In genomic region chr14:102454711-102455110, GRCh38 we compare ENCODE assay signal across 1 cellular context.
TF ChIP-seq lines count a peak whose summit lies in the region.

No MANE protein-coding gene starts in this region.

TF ChIP-seq in WTC11, 78 proteins besides CTCF, POLR2A, EP300 and RAD21 (continued from another document):
- TF ChIP-seq ZNF532 (CRISPR knock-in tag; IDR thresholded peaks at IDR 0.05; ENCODE audit: borderline replicate concordance), result no peak
- no peak for TF ChIP-seq JAZF1 (CRISPR knock-in tag; IDR thresholded peaks at IDR 0.05)
- TF ChIP-seq ZNF121 (CRISPR knock-in tag; IDR thresholded peaks at IDR 0.05), result no peak
- no peak for TF ChIP-seq KAT7 (CRISPR knock-in tag; IDR thresholded peaks at IDR 0.05; ENCODE audit: borderline replicate concordance)
- TF ChIP-seq MLX (CRISPR knock-in tag; IDR thresholded peaks at IDR 0.05), result no peak
- TF ChIP-seq ERG (CRISPR knock-in tag; IDR thresholded peaks at IDR 0.05), result no peak
- TF ChIP-seq MXD4 (CRISPR knock-in tag; IDR thresholded peaks at IDR 0.05; ENCODE audit: borderline replicate concordance), result no peak
- no peak for TF ChIP-seq PRDM15 (CRISPR knock-in tag; IDR thresholded peaks at IDR 0.05)
- no peak for TF ChIP-seq NFE2L1 (CRISPR knock-in tag; IDR thresholded peaks at IDR 0.05)
TF ChIP-seq in WTC11: peak in this region for 0.
